ENCODE assay signal across 2 cellular contexts in the genomic region with DNA sequence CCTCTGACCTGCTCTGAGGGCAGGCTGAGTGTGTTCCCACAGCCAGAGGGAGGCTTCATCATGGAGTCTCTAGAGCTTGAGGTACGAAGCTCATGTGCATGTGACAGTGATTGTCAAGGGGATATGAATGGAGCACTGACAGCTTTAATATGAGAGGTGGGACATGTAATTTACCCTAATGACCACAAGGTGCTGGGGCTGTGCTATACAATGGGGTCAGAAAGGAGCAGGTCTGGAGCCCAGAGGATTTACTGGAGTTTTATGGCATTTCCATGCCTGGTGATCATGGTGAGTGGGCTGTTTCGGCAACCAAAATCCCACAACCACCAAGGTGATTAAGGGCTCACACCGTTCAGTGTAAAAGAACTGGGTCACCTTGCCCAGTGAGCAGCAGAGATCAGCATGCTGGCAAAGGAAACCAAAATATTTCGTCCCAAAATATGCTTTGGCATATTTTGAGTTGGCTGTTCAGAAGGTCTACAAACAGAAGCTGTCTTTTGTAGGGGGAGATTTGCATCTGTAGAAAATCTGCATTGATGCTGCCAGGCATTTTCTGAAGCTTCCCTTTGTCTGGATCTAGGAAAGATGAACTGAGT.
TF ChIP-seq lines count a peak whose summit lies in the region.

No MANE protein-coding gene starts in this region.

TF ChIP-seq in Ishikawa, 13 proteins besides CTCF, POLR2A, EP300 and RAD21 (continued from another document):
- TF ChIP-seq, protein P1, sequence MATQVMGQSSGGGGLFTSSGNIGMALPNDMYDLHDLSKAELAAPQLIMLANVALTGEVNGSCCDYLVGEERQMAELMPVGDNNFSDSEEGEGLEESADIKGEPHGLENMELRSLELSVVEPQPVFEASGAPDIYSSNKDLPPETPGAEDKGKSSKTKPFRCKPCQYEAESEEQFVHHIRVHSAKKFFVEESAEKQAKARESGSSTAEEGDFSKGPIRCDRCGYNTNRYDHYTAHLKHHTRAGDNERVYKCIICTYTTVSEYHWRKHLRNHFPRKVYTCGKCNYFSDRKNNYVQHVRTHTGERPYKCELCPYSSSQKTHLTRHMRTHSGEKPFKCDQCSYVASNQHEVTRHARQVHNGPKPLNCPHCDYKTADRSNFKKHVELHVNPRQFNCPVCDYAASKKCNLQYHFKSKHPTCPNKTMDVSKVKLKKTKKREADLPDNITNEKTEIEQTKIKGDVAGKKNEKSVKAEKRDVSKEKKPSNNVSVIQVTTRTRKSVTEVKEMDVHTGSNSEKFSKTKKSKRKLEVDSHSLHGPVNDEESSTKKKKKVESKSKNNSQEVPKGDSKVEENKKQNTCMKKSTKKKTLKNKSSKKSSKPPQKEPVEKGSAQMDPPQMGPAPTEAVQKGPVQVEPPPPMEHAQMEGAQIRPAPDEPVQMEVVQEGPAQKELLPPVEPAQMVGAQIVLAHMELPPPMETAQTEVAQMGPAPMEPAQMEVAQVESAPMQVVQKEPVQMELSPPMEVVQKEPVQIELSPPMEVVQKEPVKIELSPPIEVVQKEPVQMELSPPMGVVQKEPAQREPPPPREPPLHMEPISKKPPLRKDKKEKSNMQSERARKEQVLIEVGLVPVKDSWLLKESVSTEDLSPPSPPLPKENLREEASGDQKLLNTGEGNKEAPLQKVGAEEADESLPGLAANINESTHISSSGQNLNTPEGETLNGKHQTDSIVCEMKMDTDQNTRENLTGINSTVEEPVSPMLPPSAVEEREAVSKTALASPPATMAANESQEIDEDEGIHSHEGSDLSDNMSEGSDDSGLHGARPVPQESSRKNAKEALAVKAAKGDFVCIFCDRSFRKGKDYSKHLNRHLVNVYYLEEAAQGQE (IDR thresholded peaks at IDR 0.05; ENCODE audit: low read depth) = no peak
- TF ChIP-seq FOXM1 (IDR thresholded peaks at IDR 0.05; ENCODE audit: borderline replicate concordance, low read depth) (no peak), CEBPB (IDR thresholded peaks at IDR 0.05) (no peak)
TF ChIP-seq in Ishikawa: peak in this region for 0.

TF ChIP-seq in WTC11, 78 proteins besides CTCF, POLR2A, EP300 and RAD21 (continued from another document):
- TF ChIP-seq, protein P2, sequence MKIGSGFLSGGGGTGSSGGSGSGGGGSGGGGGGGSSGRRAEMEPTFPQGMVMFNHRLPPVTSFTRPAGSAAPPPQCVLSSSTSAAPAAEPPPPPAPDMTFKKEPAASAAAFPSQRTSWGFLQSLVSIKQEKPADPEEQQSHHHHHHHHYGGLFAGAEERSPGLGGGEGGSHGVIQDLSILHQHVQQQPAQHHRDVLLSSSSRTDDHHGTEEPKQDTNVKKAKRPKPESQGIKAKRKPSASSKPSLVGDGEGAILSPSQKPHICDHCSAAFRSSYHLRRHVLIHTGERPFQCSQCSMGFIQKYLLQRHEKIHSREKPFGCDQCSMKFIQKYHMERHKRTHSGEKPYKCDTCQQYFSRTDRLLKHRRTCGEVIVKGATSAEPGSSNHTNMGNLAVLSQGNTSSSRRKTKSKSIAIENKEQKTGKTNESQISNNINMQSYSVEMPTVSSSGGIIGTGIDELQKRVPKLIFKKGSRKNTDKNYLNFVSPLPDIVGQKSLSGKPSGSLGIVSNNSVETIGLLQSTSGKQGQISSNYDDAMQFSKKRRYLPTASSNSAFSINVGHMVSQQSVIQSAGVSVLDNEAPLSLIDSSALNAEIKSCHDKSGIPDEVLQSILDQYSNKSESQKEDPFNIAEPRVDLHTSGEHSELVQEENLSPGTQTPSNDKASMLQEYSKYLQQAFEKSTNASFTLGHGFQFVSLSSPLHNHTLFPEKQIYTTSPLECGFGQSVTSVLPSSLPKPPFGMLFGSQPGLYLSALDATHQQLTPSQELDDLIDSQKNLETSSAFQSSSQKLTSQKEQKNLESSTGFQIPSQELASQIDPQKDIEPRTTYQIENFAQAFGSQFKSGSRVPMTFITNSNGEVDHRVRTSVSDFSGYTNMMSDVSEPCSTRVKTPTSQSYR (CRISPR knock-in tag; IDR thresholded peaks at IDR 0.05) = no peak
- TF ChIP-seq CREB1 (CRISPR knock-in tag; IDR thresholded peaks at IDR 0.05) = no peak
- TF ChIP-seq, protein P3, sequence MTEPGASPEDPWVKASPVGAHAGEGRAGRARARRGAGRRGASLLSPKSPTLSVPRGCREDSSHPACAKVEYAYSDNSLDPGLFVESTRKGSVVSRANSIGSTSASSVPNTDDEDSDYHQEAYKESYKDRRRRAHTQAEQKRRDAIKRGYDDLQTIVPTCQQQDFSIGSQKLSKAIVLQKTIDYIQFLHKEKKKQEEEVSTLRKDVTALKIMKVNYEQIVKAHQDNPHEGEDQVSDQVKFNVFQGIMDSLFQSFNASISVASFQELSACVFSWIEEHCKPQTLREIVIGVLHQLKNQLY (CRISPR knock-in tag; IDR thresholded peaks at IDR 0.05) = no peak
- TF ChIP-seq NR2C2 (CRISPR knock-in tag; IDR thresholded peaks at IDR 0.05) = no peak
